Comparison of ENCODE assay signal across 2 cellular contexts in genomic region chr6:54419885-54420284, GRCh38.
TF ChIP-seq lines count a peak whose summit lies in the region.

No MANE protein-coding gene starts in this region.

TF ChIP-seq in HCT116, 20 proteins besides CTCF, POLR2A, EP300 and RAD21 (continued from another document):
- no peak for TF ChIP-seq EGR1 (IDR thresholded peaks at IDR 0.05; ENCODE audit: low read depth)
- TF ChIP-seq ZNF274 (IDR thresholded peaks at IDR 0.05; ENCODE audit: low read depth, low read length): no peak
- TF ChIP-seq EZH2 (IDR thresholded peaks at IDR 0.05): no peak
- no peak for TF ChIP-seq SIN3A (IDR thresholded peaks at IDR 0.05; ENCODE audit: low read depth)
- TF ChIP-seq SP1 (IDR thresholded peaks at IDR 0.05; ENCODE audit: low read depth): no peak; the same call in 1 of the 2 replicates
- TF ChIP-seq ATF3 (IDR thresholded peaks at IDR 0.05): 0 out of 2 replicates have a peak, but pooled peaks have one; percentile 33
- no peak for TF ChIP-seq TCF7L2 (IDR thresholded peaks at IDR 0.05; ENCODE audit: borderline replicate concordance, extremely low read depth, insufficient read depth, insufficient read length)
- TF ChIP-seq CBX3 (IDR thresholded peaks at IDR 0.05; ENCODE audit: low read depth): no peak
- peak; percentile 54 for TF ChIP-seq FOSL1 (IDR thresholded peaks at IDR 0.05; ENCODE audit: low read depth)
TF ChIP-seq in HCT116: peak in this region for 4.

TF ChIP-seq in SK-N-SH, 30 proteins besides CTCF, POLR2A, EP300 and RAD21 (continued from another document):
- TF ChIP-seq PBX3 (IDR thresholded peaks at IDR 0.05) (peak; percentile 85), YY1 (IDR thresholded peaks at IDR 0.05; ENCODE audit: low read depth) (no peak), TEAD4 (IDR thresholded peaks at IDR 0.05; ENCODE audit: borderline replicate concordance, insufficient read depth) (0 out of 2 replicates have a peak, but pooled peaks have one; percentile 40), RXRA (IDR thresholded peaks at IDR 0.05; ENCODE audit: borderline replicate concordance, low read depth) (peak; percentile 48; the same call in 1 of the 2 replicates), TCF12 (IDR thresholded peaks at IDR 0.05) (peak; percentile 79), ZBTB33 (IDR thresholded peaks at IDR 0.05; ENCODE audit: borderline replicate concordance, low read depth) (no peak), CHD2 (IDR thresholded peaks at IDR 0.05; ENCODE audit: low read length, partially characterized antibody) (no peak), SMC3 (IDR thresholded peaks at IDR 0.05; ENCODE audit: low read depth, low read length) (no peak), EZH2phosphoT487 (IDR thresholded peaks at IDR 0.05; ENCODE audit: borderline replicate concordance, low read depth) (no peak), MEF2A (IDR thresholded peaks at IDR 0.05; ENCODE audit: borderline replicate concordance, low read depth) (no peak), NRF1 (IDR thresholded peaks at IDR 0.05; ENCODE audit: low read depth, low read length) (no peak), JUND (IDR thresholded peaks at IDR 0.05) (peak; percentile 76), MAX (IDR thresholded peaks at IDR 0.05; ENCODE audit: low read depth) (peak; percentile 49; the same call in 1 of the 2 replicates), FOXJ3 (CRISPR knock-in tag; IDR thresholded peaks at IDR 0.05) (no peak), POLR2AphosphoS5 (IDR thresholded peaks at IDR 0.05; ENCODE audit: low read depth, low read length) (no peak; the same call in 1 of the 2 replicates), ELF1 (IDR thresholded peaks at IDR 0.05) (no peak), TAF1 (IDR thresholded peaks at IDR 0.05; ENCODE audit: borderline replicate concordance, low read depth, low read length) (no peak), GATA2 (CRISPR knock-in tag; IDR thresholded peaks at IDR 0.05) (no peak), RCOR1 (IDR thresholded peaks at IDR 0.05; ENCODE audit: low read length) (no peak), NFIC (IDR thresholded peaks at IDR 0.05; ENCODE audit: borderline replicate concordance) (peak; percentile 54; the same call in 1 of the 2 replicates), MXI1 (IDR thresholded peaks at IDR 0.05; ENCODE audit: low read depth, low read length) (no peak), SIN3A (IDR thresholded peaks at IDR 0.05; ENCODE audit: borderline replicate concordance, low read depth, low read length) (no peak), FOXM1 (IDR thresholded peaks at IDR 0.05; ENCODE audit: low read depth) (no peak), USF2 (IDR thresholded peaks at IDR 0.05; ENCODE audit: borderline replicate concordance, low read depth, low read length) (no peak), USF1 (IDR thresholded peaks at IDR 0.05; ENCODE audit: borderline replicate concordance, low read depth) (no peak)
